ENCODE assay signal across 1 cellular context in the genomic region with DNA sequence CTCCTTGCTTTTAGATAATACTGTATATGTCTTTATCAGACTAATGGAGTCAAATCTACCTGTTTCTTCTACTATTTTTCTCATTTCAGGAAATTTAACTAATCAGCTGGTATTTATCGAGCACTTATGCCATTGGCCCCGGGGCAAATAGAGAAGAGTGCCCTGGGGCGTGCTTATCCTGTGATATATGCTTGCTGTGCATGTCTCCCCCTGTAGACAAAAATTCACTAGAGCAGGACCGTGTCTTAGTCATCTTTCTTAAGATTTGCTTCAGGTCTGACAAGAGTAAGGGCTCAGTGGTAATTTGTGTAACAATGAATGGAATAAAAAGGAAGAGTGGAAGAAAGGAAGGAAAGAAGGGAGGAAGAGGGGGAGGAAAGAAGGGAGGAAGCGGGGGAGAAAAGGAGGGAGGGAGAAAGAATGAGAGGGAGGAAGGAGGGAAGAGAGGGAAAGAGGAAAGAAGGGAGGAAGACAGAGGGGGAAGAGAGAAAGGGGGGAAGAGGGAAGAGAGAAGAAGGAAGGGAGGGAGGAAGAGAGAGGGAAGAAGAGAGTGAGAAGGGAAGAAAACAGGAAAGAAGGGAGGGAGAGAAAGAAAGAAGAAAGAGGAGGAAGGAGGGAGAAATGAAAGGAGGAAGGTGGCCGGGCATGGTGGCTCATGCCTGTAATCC.
TF ChIP-seq lines count a peak whose summit lies in the region.

No MANE protein-coding gene starts in this region.

TF ChIP-seq in HEK293, 187 proteins besides CTCF, POLR2A, EP300 and RAD21 (continued from another document):
- no peak for TF ChIP-seq ZNF791 (tag by site-specific recombination; IDR thresholded peaks at IDR 0.05)
- TF ChIP-seq SETDB1 (IDR thresholded peaks at IDR 0.05; ENCODE audit: insufficient read length, low read length), result no peak
- TF ChIP-seq KLF7 (tag by site-specific recombination; IDR thresholded peaks at IDR 0.05; ENCODE audit: borderline replicate concordance), result no peak
- TF ChIP-seq ZNF626 (tag by site-specific recombination; IDR thresholded peaks at IDR 0.05), result no peak
- no peak for TF ChIP-seq ZNF433 (tag by site-specific recombination; IDR thresholded peaks at IDR 0.05; ENCODE audit: low read depth)
- peak; percentile 67 for TF ChIP-seq PRDM1 (tag by site-specific recombination; IDR thresholded peaks at IDR 0.05)
- TF ChIP-seq ZNF423 (tag by site-specific recombination; IDR thresholded peaks at IDR 0.05), result no peak
- TF ChIP-seq ZNF366 (tag by site-specific recombination; conservative IDR thresholded peaks at IDR 0.05), result peak; percentile 90
- TF ChIP-seq ZNF157 (tag by site-specific recombination; IDR thresholded peaks at IDR 0.05), result 0 out of 2 replicates have a peak, but pooled peaks have one; percentile 23
- no peak for TF ChIP-seq ZNF114 (tag by site-specific recombination; IDR thresholded peaks at IDR 0.05)
- TF ChIP-seq ZNF19 (tag by site-specific recombination; IDR thresholded peaks at IDR 0.05; ENCODE audit: low read depth), result no peak
- no peak for TF ChIP-seq ZNF324 (tag by site-specific recombination; IDR thresholded peaks at IDR 0.05)
- no peak for TF ChIP-seq SALL2 (tag by site-specific recombination; IDR thresholded peaks at IDR 0.05; ENCODE audit: borderline replicate concordance)
- no peak for TF ChIP-seq KLF17 (tag by site-specific recombination; IDR thresholded peaks at IDR 0.05)
- 0 out of 2 replicates have a peak, but pooled peaks have one; percentile 21 for TF ChIP-seq ZNF521 (tag by site-specific recombination; IDR thresholded peaks at IDR 0.05)
- TF ChIP-seq ZNF585B (tag by site-specific recombination; IDR thresholded peaks at IDR 0.05), result no peak
- no peak for TF ChIP-seq GFI1B (tag by site-specific recombination; IDR thresholded peaks at IDR 0.05)
- no peak for TF ChIP-seq ZNF629 (tag by site-specific recombination; IDR thresholded peaks at IDR 0.05)
- no peak for TF ChIP-seq ZNF221 (tag by site-specific recombination; IDR thresholded peaks at IDR 0.05; ENCODE audit: borderline replicate concordance)
- TF ChIP-seq ZBTB48 (tag by site-specific recombination; IDR thresholded peaks at IDR 0.05), result peak; percentile 80; the same call in 1 of the 2 replicates
- TF ChIP-seq, protein P1, sequence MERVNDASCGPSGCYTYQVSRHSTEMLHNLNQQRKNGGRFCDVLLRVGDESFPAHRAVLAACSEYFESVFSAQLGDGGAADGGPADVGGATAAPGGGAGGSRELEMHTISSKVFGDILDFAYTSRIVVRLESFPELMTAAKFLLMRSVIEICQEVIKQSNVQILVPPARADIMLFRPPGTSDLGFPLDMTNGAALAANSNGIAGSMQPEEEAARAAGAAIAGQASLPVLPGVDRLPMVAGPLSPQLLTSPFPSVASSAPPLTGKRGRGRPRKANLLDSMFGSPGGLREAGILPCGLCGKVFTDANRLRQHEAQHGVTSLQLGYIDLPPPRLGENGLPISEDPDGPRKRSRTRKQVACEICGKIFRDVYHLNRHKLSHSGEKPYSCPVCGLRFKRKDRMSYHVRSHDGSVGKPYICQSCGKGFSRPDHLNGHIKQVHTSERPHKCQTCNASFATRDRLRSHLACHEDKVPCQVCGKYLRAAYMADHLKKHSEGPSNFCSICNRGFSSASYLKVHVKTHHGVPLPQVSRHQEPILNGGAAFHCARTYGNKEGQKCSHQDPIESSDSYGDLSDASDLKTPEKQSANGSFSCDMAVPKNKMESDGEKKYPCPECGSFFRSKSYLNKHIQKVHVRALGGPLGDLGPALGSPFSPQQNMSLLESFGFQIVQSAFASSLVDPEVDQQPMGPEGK (tag by site-specific recombination; IDR thresholded peaks at IDR 0.05), result no peak
- TF ChIP-seq ZNF670 (tag by site-specific recombination; IDR thresholded peaks at IDR 0.05; ENCODE audit: low read depth), result no peak
- no peak for TF ChIP-seq BCL11B (tag by site-specific recombination; IDR thresholded peaks at IDR 0.05; ENCODE audit: low read depth)
- TF ChIP-seq, protein P2, sequence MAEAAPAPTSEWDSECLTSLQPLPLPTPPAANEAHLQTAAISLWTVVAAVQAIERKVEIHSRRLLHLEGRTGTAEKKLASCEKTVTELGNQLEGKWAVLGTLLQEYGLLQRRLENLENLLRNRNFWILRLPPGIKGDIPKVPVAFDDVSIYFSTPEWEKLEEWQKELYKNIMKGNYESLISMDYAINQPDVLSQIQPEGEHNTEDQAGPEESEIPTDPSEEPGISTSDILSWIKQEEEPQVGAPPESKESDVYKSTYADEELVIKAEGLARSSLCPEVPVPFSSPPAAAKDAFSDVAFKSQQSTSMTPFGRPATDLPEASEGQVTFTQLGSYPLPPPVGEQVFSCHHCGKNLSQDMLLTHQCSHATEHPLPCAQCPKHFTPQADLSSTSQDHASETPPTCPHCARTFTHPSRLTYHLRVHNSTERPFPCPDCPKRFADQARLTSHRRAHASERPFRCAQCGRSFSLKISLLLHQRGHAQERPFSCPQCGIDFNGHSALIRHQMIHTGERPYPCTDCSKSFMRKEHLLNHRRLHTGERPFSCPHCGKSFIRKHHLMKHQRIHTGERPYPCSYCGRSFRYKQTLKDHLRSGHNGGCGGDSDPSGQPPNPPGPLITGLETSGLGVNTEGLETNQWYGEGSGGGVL (tag by site-specific recombination; IDR thresholded peaks at IDR 0.05), result peak; percentile 54
- no peak for TF ChIP-seq ZNF302 (tag by site-specific recombination; IDR thresholded peaks at IDR 0.05; ENCODE audit: low read depth)
- no peak for TF ChIP-seq HOXA7 (CRISPR knock-in tag; IDR thresholded peaks at IDR 0.05; ENCODE audit: borderline replicate concordance)
